In genomic region chr18:25830787-25831186, GRCh38 we compare ENCODE assay signal across 14 cellular contexts.
DNase-seq lines count a peak whose midpoint lies in the region; ATAC-seq, FAIRE-seq and TF ChIP-seq lines count a peak whose summit lies in the region.
"Had no signal": no experiment of that assay in that cellular context is flagged by ENCODE, and none has a peak within 500 bp of the region (broad histone marks: within the 10 kb centered on the region; RNA-seq: fewer than 3 reads in every experiment).

No MANE protein-coding gene starts in this region.

- no peaks in the 10 kb centered on the region for H3K27me3 Mint-ChIP-seq in activated CD8-positive, alpha-beta T cell treated with anti-CD3 and anti-CD28 coated beads, Interleukin-2, amount 10 ng/mL, durations not matched to agents 7 days and 5 days (ENCODE audit: low read depth)
- H3K27me3 Mint-ChIP-seq: IgD-negative memory B cell had no signal

- no peak overlapping the region for H3K27ac ChIP-seq in HepG2 (ENCODE audit: extremely low read length, insufficient read depth, low read length)
- no peak overlapping the region for H3K27ac ChIP-seq in right lobe of liver
- H3K27ac ChIP-seq: A549 had no signal

- H3K79me2 ChIP-seq in HepG2 (ENCODE audit: insufficient read depth, low read length): no peaks in the 10 kb centered on the region

- H3K4me3 Mint-ChIP-seq in activated CD8-positive, alpha-beta T cell treated with anti-CD3 and anti-CD28 coated beads, Interleukin-2, amount 10 ng/mL, durations not matched to agents 7 days and 5 days: no peak overlapping the region
- H3K4me3 Mint-ChIP-seq: IgD-negative memory B cell had no signal

- no peaks in the 10 kb centered on the region for H3K27me3 ChIP-seq in HepG2 (ENCODE audit: control insufficient read depth in 1 of 2, insufficient read depth in 2 of 2, low read length in 2 of 2)
- no peaks in the 10 kb centered on the region for H3K27me3 ChIP-seq in right lobe of liver

- BruUV-seq in HepG2 (replicated peaks; lab: Mats Ljungman, UMichigan): no TSS peak

- H3K4me3 ChIP-seq in HepG2 (replicated peaks in 1 of 3; ENCODE audit: insufficient read depth in 1 of 3, low read depth in 2 of 3, low read length in 3 of 3) (no peak overlapping the region), right lobe of liver (no peak overlapping the region), fibroblast of pulmonary artery (replicated peaks; ENCODE audit: low read depth, low read length) (no peak overlapping the region), mucosa of descending colon (no peak overlapping the region)
- H3K4me3 ChIP-seq: A549 had no signal

- no peak overlapping the region for H3K4me2 ChIP-seq in HepG2 (ENCODE audit: low read depth, low read length)
- H3K4me2 ChIP-seq: A549 had no signal

- TF ChIP-seq RAD21 in HepG2 (CRISPR knock-in tag; IDR thresholded peaks at IDR 0.05): no peak

- H3K36me3 Mint-ChIP-seq in activated CD8-positive, alpha-beta T cell treated with anti-CD3 and anti-CD28 coated beads, Interleukin-2, amount 10 ng/mL, durations not matched to agents 7 days and 5 days (ENCODE audit: low read depth): no peaks in the 10 kb centered on the region
- H3K36me3 Mint-ChIP-seq: IgD-negative memory B cell had no signal

- TF ChIP-seq EP300 in HepG2 (IDR thresholded peaks at IDR 0.05; ENCODE audit: low read depth in 2 of 2, low read length in 2 of 2) (no peak), HepG2 (CRISPR knock-in tag; IDR thresholded peaks at IDR 0.05; ENCODE audit: borderline replicate concordance) (no peak)

- H3K4me1 Mint-ChIP-seq in activated CD8-positive, alpha-beta T cell treated with anti-CD3 and anti-CD28 coated beads, Interleukin-2, amount 10 ng/mL, durations not matched to agents 7 days and 5 days (ENCODE audit: low read depth): no peaks in the 10 kb centered on the region
- H3K4me1 Mint-ChIP-seq: IgD-negative memory B cell had no signal

- no peak overlapping the region for H3K9ac ChIP-seq in HepG2 (ENCODE audit: insufficient read depth, low read depth, low read length)

- TF ChIP-seq POLR2A in HepG2 (IDR thresholded peaks at IDR 0.05; ENCODE audit: insufficient read depth in 1 of 2, low read depth in 2 of 2, low read length in 2 of 2) (no peak), right lobe of liver (IDR thresholded peaks at IDR 0.05) (no peak)

- H3K9me3 ChIP-seq in HepG2 (ENCODE audit: low read length): no peaks in the 10 kb centered on the region
- H3K9me3 ChIP-seq in right lobe of liver: no peaks in the 10 kb centered on the region
- H3K9me3 ChIP-seq in mucosa of descending colon: no peaks in the 10 kb centered on the region
- H3K9me3 ChIP-seq: A549 had no signal

- H3K4me1 ChIP-seq in HepG2 (ENCODE audit: insufficient read depth, low read length) (peaks cover 15% of the 10 kb centered on the region), right lobe of liver (no peaks in the 10 kb centered on the region), mucosa of descending colon (ENCODE audit: low read depth) (no peaks in the 10 kb centered on the region)
- H3K4me1 ChIP-seq: A549 had no signal

- CTCF ChIA-PET in HepG2 (lab: Yijun Ruan, JAX; ENCODE audit: low intra/inter-chr PET ratio, low total read pairs): no interaction called here
- CTCF ChIA-PET in activated CD8-positive, alpha-beta T cell treated with anti-CD3 and anti-CD28 coated beads, Interleukin-2, amount 10 ng/mL, durations not matched to agents 7 days and 5 days (lab: Charles Lee): interaction anchor here (0.7 kb wide), 1 partner anchor 14 kb away, joined by 3 read pairs; no protein-coding TSS in a partner anchor

- DNase-seq in HepG2 (ENCODE audit: low spot score) (peak; percentile 2), right lobe of liver (no peak), fibroblast of pulmonary artery (ENCODE audit: low read depth) (peak; percentile 74), mucosa of descending colon (peak in 1 of 3 donors; percentile 6)
- DNase-seq in activated CD8-positive, alpha-beta T cell treated with anti-CD3 and anti-CD28 coated beads, Interleukin-2, amount 10 ng/mL, durations not matched to agents 7 days and 5 days: no peak
- no peak for DNase-seq in activated naive CD4-positive, alpha-beta T cell treated with Interleukin-2 at 50 U/mL for 16 hours
- no peak for DNase-seq in activated CD4-positive, alpha-beta T cell treated with anti-CD3 and anti-CD28 coated beads for 4 hours
- DNase-seq: NCI-H2081; stimulated activated CD4-positive, alpha-beta T cell treated with anti-CD3 and anti-CD28 coated beads, Interleukin-15, amount 100 ng/mL, for 24 hours; T-helper 9 cell had no signal

- no peak for FAIRE-seq in HepG2 (lab: Jason Lieb, UNC)
- FAIRE-seq: A549, bronchial epithelial cell had no signal

- POLR2A ChIA-PET in HepG2 (lab: Yijun Ruan, JAX): no interaction called here
- POLR2A ChIA-PET in activated CD8-positive, alpha-beta T cell treated with anti-CD3 and anti-CD28 coated beads, Interleukin-2, amount 10 ng/mL, durations not matched to agents 7 days and 5 days (lab: Charles Lee): no interaction called here

- intact Hi-C loops in HepG2 (cut with micrococcal nuclease; ENCODE audit: unreplicated experiment): loop anchor here (5.0 kb wide), 1 partner anchor 1288 kb away; no protein-coding TSS in a partner anchor
- intact Hi-C loops in right lobe of liver (cut with DNase I): no loop called here
- intact Hi-C loops in mucosa of descending colon (cut with DNase I, micrococcal nuclease): no loop called here

- ATAC-seq in HepG2: no peak
- no peak for ATAC-seq in right lobe of liver
- ATAC-seq in mucosa of descending colon: peak; percentile 25
- ATAC-seq in activated CD8-positive, alpha-beta T cell treated with anti-CD3 and anti-CD28 coated beads, Interleukin-2, amount 10 ng/mL, durations not matched to agents 7 days and 5 days: no peak
- ATAC-seq in GM19467 (IDR thresholded peaks at IDR 0.05; ENCODE audit: unreplicated experiment): no peak
- ATAC-seq: A549 had no signal

- 9% methylated on average over 2 of the region's 2 CpGs for WGBS in HepG2 (ENCODE audit: low lambda C conversion rate)
- 58% methylated on average over 2 of the region's 2 CpGs for WGBS in right lobe of liver (ENCODE audit: insufficient coverage, low coverage, low lambda C conversion rate, missing lambda C conversion rate)

- H3K36me3 ChIP-seq in HepG2 (replicated peaks in 1 of 2; ENCODE audit: control insufficient read depth in 1 of 2, insufficient read depth in 2 of 2, low read length in 2 of 2): no peaks in the 10 kb centered on the region
- no peaks in the 10 kb centered on the region for H3K36me3 ChIP-seq in right lobe of liver
- no peaks in the 10 kb centered on the region for H3K36me3 ChIP-seq in mucosa of descending colon (ENCODE audit: low read depth)

- in situ Hi-C loops in HepG2 (cut with HindIII; ENCODE audit: extremely low pct_ligation_motif_present, low pct_unique_long_range_greater_than_20kb): loop anchor here (25.0 kb wide), 2 partner anchors 268 to 943 kb away; no protein-coding TSS in a partner anchor

- H3K9me3 Mint-ChIP-seq in activated CD8-positive, alpha-beta T cell treated with anti-CD3 and anti-CD28 coated beads, Interleukin-2, amount 10 ng/mL, durations not matched to agents 7 days and 5 days (ENCODE audit: insufficient read depth): no peaks in the 10 kb centered on the region
- H3K9me3 Mint-ChIP-seq: IgD-negative memory B cell had no signal

- H2AFZ ChIP-seq in HepG2 (ENCODE audit: low read length): no peak overlapping the region

- H3K27ac Mint-ChIP-seq in activated CD8-positive, alpha-beta T cell treated with anti-CD3 and anti-CD28 coated beads, Interleukin-2, amount 10 ng/mL, durations not matched to agents 7 days and 5 days: no peak overlapping the region
- H3K27ac Mint-ChIP-seq: IgD-negative memory B cell had no signal

- TF ChIP-seq CTCF in HepG2 (CRISPR knock-in tag; IDR thresholded peaks at IDR 0.05) (no peak), right lobe of liver (IDR thresholded peaks at IDR 0.05) (no peak), fibroblast of pulmonary artery (IDR thresholded peaks at IDR 0.05; ENCODE audit: low read length, missing control alignments) (no peak), mucosa of descending colon (IDR thresholded peaks at IDR 0.05) (no peak)

- H4K20me1 ChIP-seq in HepG2 (ENCODE audit: insufficient read depth, low read length): no peaks in the 10 kb centered on the region

TF ChIP-seq in HepG2, 621 proteins besides CTCF, POLR2A, EP300 and RAD21:
- TF ChIP-seq ZNF737 (CRISPR knock-in tag; IDR thresholded peaks at IDR 0.05; ENCODE audit: borderline replicate concordance) (no peak), ZNF546 (CRISPR knock-in tag; conservative IDR thresholded peaks at IDR 0.05) (no peak), ZNF652 (CRISPR knock-in tag; IDR thresholded peaks at IDR 0.05; ENCODE audit: borderline replicate concordance, low read depth) (no peak), SPEN (CRISPR knock-in tag; IDR thresholded peaks at IDR 0.05; ENCODE audit: low read depth) (no peak), U2AF2 (IDR thresholded peaks at IDR 0.05; ENCODE audit: low read depth, low read length) (no peak), ZKSCAN5 (CRISPR knock-in tag; IDR thresholded peaks at IDR 0.05) (no peak), ZNF720 (CRISPR knock-in tag; IDR thresholded peaks at IDR 0.05) (no peak), STAT6 (CRISPR knock-in tag; IDR thresholded peaks at IDR 0.05; ENCODE audit: borderline replicate concordance) (no peak), ZNF484 (CRISPR knock-in tag; IDR thresholded peaks at IDR 0.05; ENCODE audit: borderline replicate concordance, low read depth) (no peak), ZNF430 (CRISPR knock-in tag; IDR thresholded peaks at IDR 0.05) (no peak), ZNF263 (CRISPR knock-in tag; IDR thresholded peaks at IDR 0.05) (no peak), ZNF234 (CRISPR knock-in tag; conservative IDR thresholded peaks at IDR 0.05) (no peak), NFATC3 (CRISPR knock-in tag; IDR thresholded peaks at IDR 0.05) (no peak)

Comparison
In these comparisons a context has a peak if more than half of its experiments do, and no peak if none do; other contexts are left out.
1. DNase-seq: peak in HepG2 (single experiment) and fibroblast of pulmonary artery (single experiment); none in right lobe of liver (0 of 3), activated CD8-positive, alpha-beta T cell treated with anti-CD3 and anti-CD28 coated beads, Interleukin-2, amount 10 ng/mL, durations not matched to agents 7 days and 5 days (single experiment), activated naive CD4-positive, alpha-beta T cell treated with Interleukin-2 at 50 U/mL for 16 hours (single experiment) and activated CD4-positive, alpha-beta T cell treated with anti-CD3 and anti-CD28 coated beads for 4 hours (0 of 2).